In the genomic region with DNA sequence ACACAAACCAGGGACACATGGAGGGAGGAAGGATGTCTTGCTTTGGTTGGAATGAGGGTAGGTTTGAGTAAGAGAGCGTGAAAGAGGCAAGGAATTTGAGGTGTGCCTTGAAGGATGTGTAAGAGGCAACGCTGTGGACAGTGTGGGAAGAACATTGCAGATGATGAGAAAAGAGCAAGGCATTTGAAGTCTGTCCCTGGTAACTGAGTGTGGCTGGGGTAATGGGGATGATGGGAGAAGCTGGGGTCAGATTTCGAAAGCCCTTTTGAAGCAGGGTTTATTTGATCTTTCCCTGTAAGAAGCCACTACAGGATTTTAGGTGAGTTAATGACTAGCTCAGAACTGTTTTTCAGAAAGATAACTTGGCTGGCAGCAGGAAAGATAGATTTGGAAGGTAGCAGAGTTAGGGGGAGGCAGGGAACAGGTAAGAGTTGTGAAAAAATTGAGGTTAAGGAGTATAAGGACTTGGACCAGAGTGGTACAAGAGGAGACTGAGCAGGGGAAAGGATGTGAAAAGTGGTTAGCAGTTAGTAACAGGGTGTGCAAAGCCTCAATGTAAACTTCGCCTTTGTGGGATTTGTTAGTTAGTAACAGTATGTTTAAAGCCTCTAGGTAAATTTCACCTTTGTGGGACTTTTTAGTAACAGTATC, we compare ENCODE assay signal across 21 cellular contexts. TPM values are rescaled to one million over a fixed set of nuclear protein-coding genes. Genes with fewer than 3 reads are reported as not detected.
DNase-seq lines count a peak whose midpoint lies in the region; ATAC-seq and TF ChIP-seq lines count a peak whose summit lies in the region.
"Had no signal": no experiment of that assay in that cellular context is flagged by ENCODE, and none has a peak within 500 bp of the region (broad histone marks: within the 10 kb centered on the region; RNA-seq: fewer than 3 reads in every experiment).

No MANE protein-coding gene starts in this region.

- BruUV-seq in Calu3 (replicated peaks; lab: Mats Ljungman, UMichigan) = no TSS peak

- peak overlapping the region; percentile 62 for H3K27ac Mint-ChIP-seq in Calu3 (ENCODE audit: unreplicated experiment)
- H3K27ac Mint-ChIP-seq in nephron progenitor cell = peak overlapping the region; percentile 46
- H3K27ac Mint-ChIP-seq in mesothelial cell of epicardium = no peak overlapping the region

- no peaks in the 10 kb centered on the region for H3K9me3 Mint-ChIP-seq in Calu3 (ENCODE audit: low read depth, unreplicated experiment)
- no peaks in the 10 kb centered on the region for H3K9me3 Mint-ChIP-seq in nephron progenitor cell
- H3K9me3 Mint-ChIP-seq in mesothelial cell of epicardium = no peaks in the 10 kb centered on the region
- H3K9me3 Mint-ChIP-seq: activated T-cell treated with anti-CD3 and anti-CD28 coated beads, Interleukin-2, amount 50 U/mL, for 4 hours had no signal

- DNase-seq in Calu3 = no peak
- DNase-seq in NCI-H226 = peak; percentile 26
- peak; percentile 6 for DNase-seq in epithelial cell of esophagus (ENCODE audit: low read depth)
- DNase-seq in nephron progenitor cell = no peak
- no peak for DNase-seq in mesothelial cell of epicardium (ENCODE audit: low spot score in 2 of 2, unreplicated experiment in 2 of 2)
- DNase-seq in erythroblast (lab: John Stamatoyannopoulos, UW) = no peak
- no peak for DNase-seq in COR-L47 (lab: John Stamatoyannopoulos, UW)
- DNase-seq: activated CD8-positive, alpha-beta memory T cell treated with anti-CD3 and anti-CD28 coated beads for 24 hours; activated naive CD4-positive, alpha-beta T cell; activated T-cell treated with anti-CD3 and anti-CD28 coated beads, Interleukin-2, amount 50 U/mL, for 4 hours; C1 segment of cervical spinal cord; caudate nucleus; foreskin melanocyte; Karpas-422; kidney; mammary epithelial cell; NCI-H1694; trophoblast cell had no signal

- no peak for TF ChIP-seq POLR2A in erythroblast (IDR thresholded peaks at IDR 0.05; ENCODE audit: low read length)

- no peak for ATAC-seq in GM19397 (IDR thresholded peaks at IDR 0.05; ENCODE audit: unreplicated experiment)
- ATAC-seq: activated T-cell treated with anti-CD3 and anti-CD28 coated beads, Interleukin-2, amount 50 U/mL, for 4 hours; Right ventricle myocardium inferior had no signal

- CTCF ChIA-PET in Calu3 (lab: Charles Lee) = no interaction called here

- H3K27me3 Mint-ChIP-seq in Calu3 (ENCODE audit: unreplicated experiment) = no peaks in the 10 kb centered on the region
- H3K27me3 Mint-ChIP-seq in nephron progenitor cell (ENCODE audit: low read depth, poor library complexity) = no peaks in the 10 kb centered on the region
- no peaks in the 10 kb centered on the region for H3K27me3 Mint-ChIP-seq in mesothelial cell of epicardium (ENCODE audit: low read depth)

- intact Hi-C loops in Calu3 (cut with micrococcal nuclease; ENCODE audit: unreplicated experiment) = no loop called here

- no peak overlapping the region for H3K4me3 Mint-ChIP-seq in Calu3 (ENCODE audit: low read depth, unreplicated experiment)
- H3K4me3 Mint-ChIP-seq in nephron progenitor cell = no peak overlapping the region
- H3K4me3 Mint-ChIP-seq in mesothelial cell of epicardium = no peak overlapping the region
- H3K4me3 Mint-ChIP-seq: activated T-cell treated with anti-CD3 and anti-CD28 coated beads, Interleukin-2, amount 50 U/mL, for 4 hours had no signal

- H3K36me3 Mint-ChIP-seq in Calu3 (ENCODE audit: insufficient read depth, unreplicated experiment) (peaks cover 15% of the 10 kb centered on the region), nephron progenitor cell (ENCODE audit: low read depth) (peaks cover 16% of the 10 kb centered on the region), mesothelial cell of epicardium (peaks cover 4% of the 10 kb centered on the region)

- H3K4me1 Mint-ChIP-seq in Calu3 (ENCODE audit: low read depth, unreplicated experiment) (peaks cover 31% of the 10 kb centered on the region), nephron progenitor cell (peaks cover 27% of the 10 kb centered on the region), mesothelial cell of epicardium (peaks cover 6% of the 10 kb centered on the region)

- H3K4me3 ChIP-seq in epithelial cell of esophagus (ENCODE audit: low read length) = no peak overlapping the region

- TF ChIP-seq CTCF in Calu3 (IDR thresholded peaks at IDR 0.05; ENCODE audit: unreplicated experiment) (no peak), epithelial cell of esophagus (IDR thresholded peaks at IDR 0.05; ENCODE audit: insufficient read depth, low read depth, low read length, missing control alignments) (no peak), nephron progenitor cell (IDR thresholded peaks at IDR 0.05) (no peak), mesothelial cell of epicardium (IDR thresholded peaks at IDR 0.05; ENCODE audit: unreplicated experiment) (no peak)

RNA-seq across cellular contexts. Expression of gene UTRN, which starts 17.7 kb away (rescaled TPM):
- 89.4 and 109 TPM in 2 replicates for total RNA-seq in Calu3 (2022)
- total RNA-seq in mesothelial cell of epicardium = 133 to 148 TPM (median 146 TPM) in 3 replicates
- total RNA-seq: G401 had no signal

Comparison
In these comparisons a context has a peak if more than half of its experiments do, and no peak if none do; other contexts are left out.
1. DNase-seq: peak in NCI-H226 (single experiment) and epithelial cell of esophagus (single experiment); none in Calu3 (single experiment), nephron progenitor cell (single experiment), mesothelial cell of epicardium (0 of 2), erythroblast (0 of 2) and COR-L47 (single experiment).